In genomic region chr10:53260213-53260612, GRCh38 we compare ENCODE assay signal across 3 cellular contexts.
"Had no signal": no experiment of that assay in that cellular context is flagged by ENCODE, and none has a peak within 500 bp of the region (broad histone marks: within the 10 kb centered on the region; RNA-seq: fewer than 3 reads in every experiment).

No MANE protein-coding gene starts in this region.

- ATAC-seq: GM12878 had no signal

- DNase-seq: GDM1, GF-D8 had no signal

- H3K4me3 ChIP-seq: GM12878 had no signal
